20 cellular contexts compared by ENCODE assay signal in the genomic region with DNA sequence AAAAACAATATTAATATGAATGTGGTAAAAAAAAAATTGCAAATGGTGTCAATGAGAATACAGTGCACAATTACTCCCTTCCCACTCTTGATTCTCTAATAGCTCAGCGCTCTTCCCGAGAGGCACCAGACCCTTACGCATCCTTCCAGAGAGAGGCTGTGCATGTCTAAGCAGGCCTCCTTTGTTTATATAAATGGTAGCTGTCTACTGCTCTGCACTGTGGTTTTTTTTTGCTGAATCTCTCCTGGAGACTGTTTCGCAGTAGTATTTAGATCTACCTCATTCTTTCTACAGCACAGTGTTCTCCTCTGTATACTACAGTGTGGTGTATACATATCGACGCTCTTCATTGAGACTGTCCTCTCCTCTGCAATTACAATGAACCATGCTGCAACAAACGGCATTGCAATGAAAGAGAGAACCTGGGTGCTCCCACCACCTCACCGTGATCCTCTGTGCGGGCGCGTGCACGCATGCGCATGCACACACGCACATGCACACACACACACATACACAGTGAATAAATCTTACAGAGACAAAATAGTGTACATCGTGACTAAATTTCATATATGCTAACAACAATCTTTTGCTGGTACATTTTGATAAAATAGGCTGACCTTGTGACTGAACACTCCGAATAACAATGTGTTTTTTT. TPM values are rescaled to one million over a fixed set of nuclear protein-coding genes. Genes with fewer than 3 reads are reported as not detected.
DNase-seq lines count a peak whose midpoint lies in the region; TF ChIP-seq lines count a peak whose summit lies in the region.
"Had no signal": no experiment of that assay in that cellular context is flagged by ENCODE, and none has a peak within 500 bp of the region (broad histone marks: within the 10 kb centered on the region; RNA-seq: fewer than 3 reads in every experiment).

No MANE protein-coding gene starts in this region.

- H3K27ac ChIP-seq in smooth muscle cell (ENCODE audit: low read depth) = no peak overlapping the region
- H3K27ac ChIP-seq: BLaER1, esophagus muscularis mucosa, left ventricle myocardium inferior, upper lobe of left lung had no signal

- peak; percentile 4 for DNase-seq in DMS153 treated with DMSO at 0.1 percent for 48 hours (lab: John Stamatoyannopoulos, UW; ENCODE audit: unreplicated experiment)
- DNase-seq in DMS153 (lab: John Stamatoyannopoulos, UW) = no peak
- DNase-seq in amniotic epithelial cell (ENCODE audit: low read depth) = peak; percentile 76
- DNase-seq in medulla oblongata (ENCODE audit: extremely low spot score) = peak; percentile 71
- no peak for DNase-seq in smooth muscle cell (lab: John Stamatoyannopoulos, UW; ENCODE audit: unreplicated experiment)
- DNase-seq in SIG-M5 treated with dmso at 0.1 percent for 504 hours (lab: John Stamatoyannopoulos, UW; ENCODE audit: unreplicated experiment) = no peak
- no peak for DNase-seq in HUDEP-2 (lab: John Stamatoyannopoulos, UW; ENCODE audit: unreplicated experiment in 76 of 76)
- no peak for DNase-seq in amygdala (lab: John Stamatoyannopoulos, UW)
- DNase-seq: activated CD4-positive, alpha-beta T cell treated with anti-CD3 and anti-CD28 coated beads for 36 hours; activated naive CD8-positive, alpha-beta T cell treated with anti-CD3 and anti-CD28 coated beads, Interleukin-2, amount 50 U/mL, for 24 hours; GDM1; GOT3; left ventricle myocardium inferior; NCI-H1436 treated with DMSO at 0.1 percent for 48 hours; NCI-H524; stimulated activated CD4-positive, alpha-beta T cell treated with anti-CD3 and anti-CD28 coated beads, Interleukin-2, amount 100 ng/mL, for 24 hours; SW 1271 had no signal

- H3K4me2 ChIP-seq in smooth muscle cell = peak overlapping the region; percentile 16
- H3K4me2 ChIP-seq: BLaER1 had no signal

- H3K4me1 ChIP-seq in smooth muscle cell (ENCODE audit: low read depth) = no peaks in the 10 kb centered on the region
- H3K4me1 ChIP-seq: BLaER1 had no signal

- no peaks in the 10 kb centered on the region for H3K27me3 ChIP-seq in smooth muscle cell (ENCODE audit: low read depth)
- H3K27me3 ChIP-seq: BLaER1, esophagus muscularis mucosa, upper lobe of left lung had no signal

- H2AFZ ChIP-seq in smooth muscle cell (ENCODE audit: low read depth) = no peak overlapping the region

- H3K9ac ChIP-seq in smooth muscle cell (ENCODE audit: low read depth) = no peak overlapping the region
- H3K9ac ChIP-seq: BLaER1 had no signal

- no peak overlapping the region for H3K4me3 ChIP-seq in smooth muscle cell
- H3K4me3 ChIP-seq: BLaER1, esophagus muscularis mucosa, left ventricle myocardium inferior, upper lobe of left lung had no signal

- no peak for TF ChIP-seq CTCF in smooth muscle cell (IDR thresholded peaks at IDR 0.05; ENCODE audit: borderline replicate concordance, insufficient read depth, poor library complexity, severe bottlenecking)

- WGBS in smooth muscle cell (ENCODE audit: low lambda C conversion rate) = 77% methylated on average over 16 of the region's 16 CpGs

- H3F3A ChIP-seq in smooth muscle cell (ENCODE audit: low read depth) = no peaks in the 10 kb centered on the region

- H4K20me1 ChIP-seq in smooth muscle cell (ENCODE audit: low read depth) = peaks cover 93% of the 10 kb centered on the region
- H4K20me1 ChIP-seq: BLaER1 had no signal

- H3K9me3 ChIP-seq in smooth muscle cell (replicated peaks; ENCODE audit: low read depth) = no peaks in the 10 kb centered on the region
- H3K9me3 ChIP-seq: BLaER1, esophagus muscularis mucosa, left ventricle myocardium inferior, upper lobe of left lung had no signal

- H3K36me3 ChIP-seq in smooth muscle cell (ENCODE audit: low read depth) = no peaks in the 10 kb centered on the region
- H3K36me3 ChIP-seq: BLaER1 had no signal

- peaks cover 85% of the 10 kb centered on the region for H3K79me2 ChIP-seq in smooth muscle cell (ENCODE audit: low read depth)

RNA-seq across cellular contexts. Expression of a gene that starts 19.4 kb away (rescaled TPM):
- total RNA-seq in smooth muscle cell = 92.1 and 102 TPM in 2 replicates
- 39.2 and 48.8 TPM in 2 replicates for polyA plus RNA-seq in smooth muscle cell

RNA-seq across cellular contexts. Expression of a gene that starts 19.8 kb away (rescaled TPM):
- 31.2 and 31.3 TPM in 2 replicates for total RNA-seq in smooth muscle cell
- polyA plus RNA-seq in smooth muscle cell = 20.2 and 24.4 TPM in 2 replicates

Comparison
In these comparisons a context has a peak if more than half of its experiments do, and no peak if none do; other contexts are left out.
1. DNase-seq: peak in DMS153 treated with DMSO at 0.1 percent for 48 hours (single experiment), amniotic epithelial cell (single experiment) and medulla oblongata (single experiment); none in DMS153 (single experiment), smooth muscle cell (single experiment), SIG-M5 treated with dmso at 0.1 percent for 504 hours (single experiment), HUDEP-2 (0 of 76) and amygdala (0 of 56).